In genomic region chr3:193868590-193868989, GRCh38 we compare ENCODE assay signal across 18 cellular contexts.
DNase-seq lines count a peak whose midpoint lies in the region; ATAC-seq and TF ChIP-seq lines count a peak whose summit lies in the region.
"Had no signal": no experiment of that assay in that cellular context is flagged by ENCODE, and none has a peak within 500 bp of the region (broad histone marks: within the 10 kb centered on the region; RNA-seq: fewer than 3 reads in every experiment).

No MANE protein-coding gene starts in this region.

- H3K36me3 Mint-ChIP-seq in Caco-2 (ENCODE audit: insufficient read depth, unreplicated experiment) = no peaks in the 10 kb centered on the region
- H3K36me3 Mint-ChIP-seq: activated naive CD4-positive, alpha-beta T cell treated with anti-CD3 and anti-CD28 coated beads, Interleukin-2, amount 50 U/mL, for 72 hours had no signal

- H4K20me1 ChIP-seq in Karpas-422 (ENCODE audit: insufficient read depth, low read depth, low read length) (no peaks in the 10 kb centered on the region), hepatocyte (ENCODE audit: insufficient read depth, poor library complexity, severe bottlenecking) (no peaks in the 10 kb centered on the region)

- H3K4me3 ChIP-seq in Caco-2 (ENCODE audit: low read depth, low read length) (no peak overlapping the region), Karpas-422 (ENCODE audit: low read length) (no peak overlapping the region), hepatocyte (no peak overlapping the region)
- H3K4me3 ChIP-seq: ovary had no signal

- POLR2A ChIA-PET in Caco-2 (lab: Charles Lee) = no interaction called here

- H3K27me3 ChIP-seq in Caco-2 (replicated peaks; ENCODE audit: control insufficient read depth, insufficient read depth, low read length) = no peaks in the 10 kb centered on the region
- no peaks in the 10 kb centered on the region for H3K27me3 ChIP-seq in Karpas-422 (ENCODE audit: low read length)
- H3K27me3 ChIP-seq in hepatocyte = no peaks in the 10 kb centered on the region
- H3K27me3 ChIP-seq: ovary had no signal

- H2AFZ ChIP-seq in Karpas-422 (ENCODE audit: low read length) = no peak overlapping the region
- no peak overlapping the region for H2AFZ ChIP-seq in hepatocyte

- H3K4me1 ChIP-seq in Caco-2 = peaks cover 58% of the 10 kb centered on the region
- peaks cover 6% of the 10 kb centered on the region for H3K4me1 ChIP-seq in Karpas-422 (ENCODE audit: low read length)
- H3K4me1 ChIP-seq in hepatocyte (ENCODE audit: insufficient read depth) = peaks cover 38% of the 10 kb centered on the region

- H3K27ac Mint-ChIP-seq in Caco-2 (ENCODE audit: unreplicated experiment) = peak overlapping the region; percentile 76
- H3K27ac Mint-ChIP-seq: activated naive CD4-positive, alpha-beta T cell treated with anti-CD3 and anti-CD28 coated beads, Interleukin-2, amount 50 U/mL, for 72 hours; effector memory CD8-positive, alpha-beta T cell; T-helper 1 cell treated with Interleukin-12 subunit alpha and Interleukin-12 subunit beta and Interleukin-4 antibody, amounts not matched to agents 30 μg/mL and 1 μg/mL, for 36 hours had no signal

- TF ChIP-seq CTCF in Caco-2 (IDR thresholded peaks at IDR 0.05; ENCODE audit: insufficient read depth in 1 of 2, low read depth in 1 of 2, low read length in 1 of 2, severe bottlenecking in 1 of 2, unreplicated experiment in 1 of 2) = no peak
- no peak for TF ChIP-seq CTCF in hepatocyte (IDR thresholded peaks at IDR 0.05; ENCODE audit: poor library complexity)

- H3K4me3 Mint-ChIP-seq in Caco-2 (ENCODE audit: unreplicated experiment) = peak overlapping the region; percentile 24
- H3K4me3 Mint-ChIP-seq: effector memory CD8-positive, alpha-beta T cell; T-helper 1 cell treated with Interleukin-12 subunit alpha and Interleukin-12 subunit beta and Interleukin-4 antibody, amounts not matched to agents 30 μg/mL and 1 μg/mL, for 36 hours had no signal

- intact Hi-C loops in Caco-2 (cut with micrococcal nuclease; ENCODE audit: unreplicated experiment) = no loop called here
- intact Hi-C loops in left cardiac atrium (cut with DNase I) = loop anchor here in 1 of 2 donors (10.0 kb wide), 1 partner anchor 266 kb away; the partner anchor contains the start of gene HES1

- no peaks in the 10 kb centered on the region for H3K36me3 ChIP-seq in Caco-2 (ENCODE audit: control insufficient read depth, insufficient read depth, low read length)
- H3K36me3 ChIP-seq in Karpas-422 (ENCODE audit: insufficient read depth, low read length) = no peaks in the 10 kb centered on the region
- no peaks in the 10 kb centered on the region for H3K36me3 ChIP-seq in hepatocyte (replicated peaks; ENCODE audit: insufficient read depth, low read depth)
- H3K36me3 ChIP-seq: ovary had no signal

- no peak for DNase-seq in Caco-2
- peak; percentile 60 for DNase-seq in Karpas-422
- DNase-seq in kidney glomerular epithelial cell (lab: John Stamatoyannopoulos, UW) = peak; percentile 45
- no peak for DNase-seq in hepatocyte (ENCODE audit: low spot score)
- DNase-seq in left cardiac atrium = no peak
- DNase-seq in D341Med (ENCODE audit: low spot score) = no peak
- DNase-seq in SW480 (ENCODE audit: low spot score) = no peak
- DNase-seq: activated CD8-positive, alpha-beta memory T cell treated with anti-CD3 and anti-CD28 coated beads, Interleukin-2, amount 50 U/mL, for 4 hours; DMS 273 treated with DMSO at 0.1 percent for 48 hours; effector memory CD8-positive, alpha-beta T cell; foreskin fibroblast; KG1; NCI-H524; ovary had no signal

- H3K9me3 ChIP-seq in Caco-2 (no peaks in the 10 kb centered on the region), Karpas-422 (ENCODE audit: low read length) (no peaks in the 10 kb centered on the region), hepatocyte (ENCODE audit: low read depth) (no peaks in the 10 kb centered on the region)
- H3K9me3 ChIP-seq: ovary had no signal

- H3K9me2 ChIP-seq in Karpas-422 (replicated peaks; ENCODE audit: insufficient read depth, low read length) (no peaks in the 10 kb centered on the region), hepatocyte (replicated peaks; ENCODE audit: insufficient read depth) (no peaks in the 10 kb centered on the region)

- no peak overlapping the region for H3K9ac ChIP-seq in Karpas-422 (ENCODE audit: low read length)

- H3K4me1 Mint-ChIP-seq in Caco-2 (ENCODE audit: low read depth, unreplicated experiment) = peaks cover 65% of the 10 kb centered on the region

- H3K27me3 Mint-ChIP-seq in Caco-2 (ENCODE audit: insufficient read depth, unreplicated experiment) = no peaks in the 10 kb centered on the region

- H3K9me3 Mint-ChIP-seq in Caco-2 (ENCODE audit: unreplicated experiment) = peaks cover 6% of the 10 kb centered on the region
- H3K9me3 Mint-ChIP-seq: activated naive CD4-positive, alpha-beta T cell treated with anti-CD3 and anti-CD28 coated beads, Interleukin-2, amount 50 U/mL, for 72 hours; effector memory CD8-positive, alpha-beta T cell; T-helper 1 cell treated with Interleukin-12 subunit alpha and Interleukin-12 subunit beta and Interleukin-4 antibody, amounts not matched to agents 30 μg/mL and 1 μg/mL, for 36 hours had no signal

- H3K27ac ChIP-seq in Karpas-422 (ENCODE audit: low read length) = no peak overlapping the region
- H3K27ac ChIP-seq in hepatocyte = no peak overlapping the region
- H3K27ac ChIP-seq: ovary had no signal

- peak; percentile 32 for ATAC-seq in GM21529 (IDR thresholded peaks at IDR 0.05; ENCODE audit: unreplicated experiment)
- no peak for ATAC-seq in left cardiac atrium
- ATAC-seq: activated CD4-positive, CD25-positive, alpha-beta regulatory T cell treated with anti-CD3 and anti-CD28 coated beads, Interleukin-2, amount 50 U/mL, for 24 hours; activated naive CD4-positive, alpha-beta T cell treated with anti-CD3 and anti-CD28 coated beads, Interleukin-2, amount 50 U/mL, for 72 hours; effector memory CD8-positive, alpha-beta T cell had no signal

- no TSS peak for BruUV-seq in Caco-2 (replicated peaks; lab: Mats Ljungman, UMichigan)

- H3K4me2 ChIP-seq in Karpas-422 (ENCODE audit: low read depth, low read length, poor library complexity, severe bottlenecking) (no peak overlapping the region), hepatocyte (no peak overlapping the region)

- no peaks in the 10 kb centered on the region for H3K79me2 ChIP-seq in Karpas-422 (ENCODE audit: low read length)
- H3K79me2 ChIP-seq in hepatocyte = no peaks in the 10 kb centered on the region

- CTCF ChIA-PET in Caco-2 (lab: Charles Lee) = no interaction called here

- WGBS in hepatocyte (ENCODE audit: low lambda C conversion rate, missing lambda C conversion rate) = 86% methylated on average over 7 of the region's 7 CpGs

Comparison
In these comparisons a context has a peak if more than half of its experiments do, and no peak if none do; other contexts are left out.
1. DNase-seq: peak in Karpas-422 (single experiment) and kidney glomerular epithelial cell (single experiment); none in Caco-2 (0 of 2), hepatocyte (single experiment), left cardiac atrium (single experiment), D341Med (single experiment) and SW480 (single experiment).